In genomic region chr4:154341448-154341847, GRCh38 we compare ENCODE assay signal across 27 cellular contexts.
"Had no signal": no experiment of that assay in that cellular context is flagged by ENCODE, and none has a peak within 500 bp of the region (broad histone marks: within the 10 kb centered on the region; RNA-seq: fewer than 3 reads in every experiment).

No MANE protein-coding gene starts in this region.

- H3K36me3 ChIP-seq: stomach, suprapubic skin, thoracic aorta, thyroid gland, tibial artery, tibial nerve, transverse colon, upper lobe of left lung, upper lobe of right lung, uterus, vagina had no signal

- H3K9me3 ChIP-seq: stomach, suprapubic skin, testis, thoracic aorta, thyroid gland, tibial nerve, transverse colon, upper lobe of left lung, upper lobe of right lung, uterus, vagina had no signal

- DNase-seq: stimulated activated CD4-positive, alpha-beta T cell treated with anti-CD3 and anti-CD28 coated beads, Interleukin-2, amount 100 ng/mL, for 48 hours; stimulated activated CD4-positive, alpha-beta T cell treated with anti-CD3 and anti-CD28 coated beads, Interleukin-4, amount 100 ng/mL, for 1 hour; stimulated activated CD4-positive, alpha-beta T cell treated with anti-CD3 and anti-CD28 coated beads, Interleukin-4, amount 100 ng/mL, for 24 hours; stimulated activated CD4-positive, alpha-beta T cell treated with anti-CD3 and anti-CD28 coated beads, Interleukin-4, amount 100 ng/mL, for 4 hours; stimulated activated CD8-positive, alpha-beta memory T cell treated with anti-CD3 and anti-CD28 coated beads, Interleukin-4, amount 100 ng/mL, for 48 hours; stimulated activated naive B cell treated with anti-CD40 and anti-IgM and Interleukin-4, amounts not matched to agents 10 μg/mL and 1 μg/mL and 100 μg/mL, for 72 hours; stimulated activated naive CD4-positive, alpha-beta T cell; stimulated activated naive CD4-positive, alpha-beta T cell treated with Interleukin-2 at 50 U/mL for 16 hours; stimulated activated naive CD8-positive, alpha-beta T cell treated with anti-CD3 and anti-CD28 coated beads, Interleukin-15, amount 100 ng/mL, for 72 hours; stimulated activated naive CD8-positive, alpha-beta T cell treated with anti-CD3 and anti-CD28 coated beads, Interleukin-15, Interleukin-2, amounts not matched to agents 100 U/mL and 50 U/mL, for 24 hours; stomach; substantia nigra; testis; thyroid gland; tibial artery; transverse colon; trophoblast cell; upper lobe of right lung; uterus had no signal

- H3K27ac ChIP-seq: stomach, suprapubic skin, testis, thoracic aorta, thyroid gland, tibial artery, tibial nerve, transverse colon, upper lobe of left lung, upper lobe of right lung, uterus, vagina had no signal

- H3K4me1 ChIP-seq: stomach, suprapubic skin, testis, thyroid gland, tibial artery, tibial nerve, transverse colon, upper lobe of left lung, upper lobe of right lung, uterus, vagina had no signal

- ATAC-seq: stimulated activated effector memory CD8-positive, alpha-beta T cell treated with anti-CD3 and anti-CD28 coated beads, Interleukin-12 subunit alpha, Interleukin-12 subunit beta, amount 100 ng/mL, for 72 hours; stimulated activated memory B cell treated with anti-CD40 and anti-IgM and Interleukin-4, amounts not matched to agents 10 μg/mL and 1 μg/mL and 100 μg/mL, for 72 hours; stimulated activated naive B cell treated with anti-CD40 and anti-IgM and Interleukin-4, amounts not matched to agents 10 μg/mL and 1 μg/mL and 100 μg/mL, for 72 hours; stimulated activated naive CD8-positive, alpha-beta T cell treated with anti-CD3 and anti-CD28 coated beads, Interleukin-15, amount 100 ng/mL, for 72 hours; stimulated activated naive CD8-positive, alpha-beta T cell treated with anti-CD3 and anti-CD28 coated beads, Interleukin-15, Interleukin-2, amounts not matched to agents 100 U/mL and 50 U/mL, for 24 hours; upper lobe of right lung had no signal

- H3K27me3 ChIP-seq: stomach, suprapubic skin, testis, thyroid gland, tibial nerve, transverse colon, upper lobe of left lung, upper lobe of right lung, uterus, vagina had no signal

- FAIRE-seq: urothelium cell line had no signal

- H3K4me3 ChIP-seq: stomach, suprapubic skin, testis, thoracic aorta, thyroid gland, tibial artery, tibial nerve, transverse colon, upper lobe of left lung, upper lobe of right lung, uterus, vagina had no signal
